In the genomic region with DNA sequence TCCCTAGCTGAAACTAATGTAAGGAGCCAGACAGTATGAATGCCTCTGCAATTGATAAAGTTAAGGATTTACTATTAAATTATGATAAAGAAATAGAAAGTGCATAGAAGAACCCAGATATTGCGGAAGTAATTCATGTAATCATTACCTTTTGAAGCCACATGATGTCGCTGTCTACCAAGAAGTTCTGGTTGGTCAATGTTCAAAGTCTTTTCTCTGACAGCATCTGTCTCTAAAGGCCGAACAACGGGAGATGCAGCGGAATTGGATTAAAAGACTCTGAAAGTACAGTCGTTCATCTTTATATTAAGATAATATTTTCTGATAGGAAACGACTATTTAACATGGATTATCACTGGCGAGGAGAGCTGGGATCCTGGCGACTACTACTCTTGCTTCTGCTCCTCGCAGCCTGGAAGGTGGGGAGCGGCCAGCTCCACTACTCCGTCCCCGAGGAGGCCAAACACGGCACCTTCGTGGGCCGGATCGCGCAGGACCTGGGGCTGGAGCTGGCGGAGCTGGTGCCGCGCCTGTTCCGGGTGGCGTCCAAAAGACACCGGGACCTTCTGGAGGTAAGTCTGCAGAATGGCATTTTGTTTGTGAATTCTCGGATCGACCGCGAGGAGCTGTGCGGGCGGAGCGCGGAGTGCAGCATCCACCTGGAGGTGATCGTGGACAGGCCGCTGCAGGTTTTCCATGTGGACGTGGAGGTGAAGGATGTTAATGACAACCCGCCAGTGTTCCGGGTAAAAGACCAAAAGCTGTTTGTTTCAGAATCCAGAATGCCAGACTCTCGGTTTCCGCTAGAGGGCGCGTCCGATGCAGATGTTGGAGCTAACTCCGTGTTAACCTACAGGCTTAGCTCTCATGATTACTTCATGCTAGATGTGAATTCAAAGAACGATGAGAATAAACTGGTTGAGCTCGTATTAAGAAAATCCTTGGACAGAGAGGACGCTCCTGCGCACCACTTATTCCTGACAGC, we compare ENCODE assay signal across 8 cellular contexts. TPM values are rescaled to one million over a fixed set of nuclear protein-coding genes. Genes with fewer than 3 reads are reported as not detected.
DNase-seq lines count a peak whose midpoint lies in the region; ATAC-seq, FAIRE-seq and TF ChIP-seq lines count a peak whose summit lies in the region.

A gene with protein sequence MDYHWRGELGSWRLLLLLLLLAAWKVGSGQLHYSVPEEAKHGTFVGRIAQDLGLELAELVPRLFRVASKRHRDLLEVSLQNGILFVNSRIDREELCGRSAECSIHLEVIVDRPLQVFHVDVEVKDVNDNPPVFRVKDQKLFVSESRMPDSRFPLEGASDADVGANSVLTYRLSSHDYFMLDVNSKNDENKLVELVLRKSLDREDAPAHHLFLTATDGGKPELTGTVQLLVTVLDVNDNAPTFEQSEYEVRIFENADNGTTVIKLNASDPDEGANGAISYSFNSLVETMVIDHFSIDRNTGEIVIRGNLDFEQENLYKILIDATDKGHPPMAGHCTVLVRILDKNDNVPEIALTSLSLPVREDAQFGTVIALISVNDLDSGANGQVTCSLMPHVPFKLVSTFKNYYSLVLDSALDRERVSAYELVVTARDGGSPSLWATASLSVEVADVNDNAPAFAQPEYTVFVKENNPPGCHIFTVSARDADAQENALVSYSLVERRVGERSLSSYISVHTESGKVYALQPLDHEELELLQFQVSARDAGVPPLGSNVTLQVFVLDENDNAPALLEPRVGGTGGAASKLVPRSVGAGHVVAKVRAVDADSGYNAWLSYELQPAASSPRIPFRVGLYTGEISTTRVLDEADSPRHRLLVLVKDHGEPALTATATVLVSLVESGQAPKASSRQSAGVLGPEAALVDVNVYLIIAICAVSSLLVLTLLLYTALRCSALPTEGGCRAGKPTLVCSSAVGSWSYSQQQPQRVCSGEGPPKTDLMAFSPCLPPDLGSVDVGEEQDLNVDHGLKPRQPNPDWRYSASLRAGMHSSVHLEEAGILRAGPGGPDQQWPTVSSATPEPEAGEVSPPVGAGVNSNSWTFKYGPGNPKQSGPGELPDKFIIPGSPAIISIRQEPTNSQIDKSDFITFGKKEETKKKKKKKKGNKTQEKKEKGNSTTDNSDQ (plus strand): TSS at position 210 of the 985 bp plus-strand sequence. CDS start 135 bp downstream, at position 345.

- H3K14ac ChIP-seq in H9 (ENCODE audit: insufficient read depth, low read length) = no peak within 1 kb of the TSS

- TF ChIP-seq CTCF in AG09319 (IDR thresholded peaks at IDR 0.05; ENCODE audit: low read depth, low read length) = peak; percentile 26
- peak; percentile 68 for TF ChIP-seq CTCF in H9 (conservative IDR thresholded peaks at IDR 0.05)
- TF ChIP-seq CTCF in PC-9 (conservative IDR thresholded peaks at IDR 0.05) = peak; percentile 43

- H2BK15ac ChIP-seq in H9 (ENCODE audit: low read depth, low read length) = no peak within 1 kb of the TSS

- H3K4me1 Mint-ChIP-seq in H9 = 0 out of 4 replicates have a peak, but pooled peaks cover 0 to 2% of the 10 kb centered on the region in 2 experiments
- no peaks in the 10 kb centered on the region for H3K4me1 Mint-ChIP-seq in activated T-helper 17 cell treated with anti-CD3 and anti-CD28 coated beads, Interleukin-2, amount 50 U/mL, for 72 hours

- DNase-seq in AG09319 (ENCODE audit: extremely low read depth, low read depth) (no peak), H9 (peak; percentile 66), PC-9 (peak in 1 of 2 experiments; percentile 13), frontal cortex (ENCODE audit: low spot score in 2 of 2) (peak in 1 of 2 donors; percentile 69), GM19239 (ENCODE audit: insufficient read length, low spot score) (no peak)

- intact Hi-C loops in PC-9 (cut with micrococcal nuclease; ENCODE audit: unreplicated experiment) = loop anchor here (1.0 kb wide), 1 partner anchor 200 kb away; no protein-coding TSS in a partner anchor

- H3K9me3 Mint-ChIP-seq in H9 = peaks cover 2 to 5% of the 10 kb centered on the region in 2 experiments; a peak in 3 of 5 replicates
- H3K9me3 Mint-ChIP-seq in activated T-helper 17 cell treated with anti-CD3 and anti-CD28 coated beads, Interleukin-2, amount 50 U/mL, for 72 hours = peaks cover 4% of the 10 kb centered on the region

- H3K79me1 ChIP-seq in H9 (ENCODE audit: insufficient read depth, low read depth, low read length, poor library complexity, severe bottlenecking) = no peaks in the 10 kb centered on the region

- H3K4me2 ChIP-seq in H9 (ENCODE audit: insufficient read depth, insufficient read length, low read length) (no peak within 1 kb of the TSS), PC-9 (no peak within 1 kb of the TSS)

- no peak within 1 kb of the TSS for H4K8ac ChIP-seq in H9 (replicated peaks; ENCODE audit: insufficient read length, low read depth, low read length)

- no peak within 1 kb of the TSS for H3K9ac ChIP-seq in H9 (ENCODE audit: extremely low read depth, insufficient read length, low read length)

- no peak within 1 kb of the TSS for H2BK20ac ChIP-seq in H9 (ENCODE audit: low read depth, low read length, poor library complexity, severe bottlenecking)

- no peak within 1 kb of the TSS for H4K5ac ChIP-seq in H9 (ENCODE audit: insufficient read length, low read depth, low read length)

- no peak within 1 kb of the TSS for H3K56ac ChIP-seq in H9 (ENCODE audit: insufficient read length, low read depth, low read length)

- H3K18ac ChIP-seq in H9 (ENCODE audit: insufficient read length, low read depth, low read length) = no peak within 1 kb of the TSS

- POLR2A ChIA-PET in PC-9 (lab: Charles Lee; ENCODE audit: unreplicated experiment) = no interaction called here

- H4K91ac ChIP-seq in H9 (ENCODE audit: insufficient read length, low read depth, low read length) = no peak within 1 kb of the TSS

- H3K23ac ChIP-seq in H9 (ENCODE audit: insufficient read length, low read depth, low read length) = no peak within 1 kb of the TSS

- no peaks in the 10 kb centered on the region for H3K9me3 ChIP-seq in H9 (ENCODE audit: control insufficient read depth, low read depth, low read length)
- no peaks in the 10 kb centered on the region for H3K9me3 ChIP-seq in PC-9 (ENCODE audit: insufficient read depth, low read depth)

- H3K27ac ChIP-seq in H9 (ENCODE audit: insufficient read length, low read depth, low read length) (no peak within 1 kb of the TSS), PC-9 (no peak within 1 kb of the TSS)

- H2BK120ac ChIP-seq in H9 (ENCODE audit: low read depth, low read length, poor library complexity, severe bottlenecking) = no peak within 1 kb of the TSS

- no peaks in the 10 kb centered on the region for H3K79me2 ChIP-seq in H9 (ENCODE audit: insufficient read depth, low read length)
- H3K79me2 ChIP-seq in PC-9 (ENCODE audit: low read depth) = no peaks in the 10 kb centered on the region

- BruUV-seq in PC-9 (replicated peaks; lab: Mats Ljungman, UMichigan) = no TSS peak

- peaks cover 4 to 18% (median 8%) of the 10 kb centered on the region in 3 experiments; a peak in 5 of 7 replicates for H3K36me3 Mint-ChIP-seq in H9 (ENCODE audit: insufficient read depth in 1 of 3, low read depth in 3 of 3)
- H3K36me3 Mint-ChIP-seq in activated T-helper 17 cell treated with anti-CD3 and anti-CD28 coated beads, Interleukin-2, amount 50 U/mL, for 72 hours (ENCODE audit: low read depth) = no peaks in the 10 kb centered on the region

- CTCF ChIA-PET in PC-9 (lab: Charles Lee) = interaction anchor here (0.8 to 1.0 kb wide), 2 partner anchors 13 to 199 kb away, joined by 3 to 4 read pairs; partner anchors contain the start of gene PCDHA6

- no peaks in the 10 kb centered on the region for H3K23me2 ChIP-seq in H9 (ENCODE audit: insufficient read length, low read depth, low read length, poor library complexity, severe bottlenecking)

- no peak within 1 kb of the TSS for H3K27ac Mint-ChIP-seq in H9
- no peak within 1 kb of the TSS for H3K27ac Mint-ChIP-seq in activated T-helper 17 cell treated with anti-CD3 and anti-CD28 coated beads, Interleukin-2, amount 50 U/mL, for 72 hours

- H3K27me3 Mint-ChIP-seq in H9 (ENCODE audit: low read depth) = no peaks in the 10 kb centered on the region; the same call in 1 of the 2 replicates
- H3K27me3 Mint-ChIP-seq in activated T-helper 17 cell treated with anti-CD3 and anti-CD28 coated beads, Interleukin-2, amount 50 U/mL, for 72 hours = peaks cover 15% of the 10 kb centered on the region

- no peak within 1 kb of the TSS for H2AFZ ChIP-seq in H9 (ENCODE audit: low read length)
- no peak within 1 kb of the TSS for H2AFZ ChIP-seq in PC-9

- H3K36me3 ChIP-seq in PC-9 (ENCODE audit: low read depth) = no peaks in the 10 kb centered on the region

- no peak within 1 kb of the TSS for H3K4me3 ChIP-seq in PC-9

- no peak within 1 kb of the TSS for H3T11ph ChIP-seq in H9 (ENCODE audit: low read length)

- FAIRE-seq in frontal cortex (lab: Jason Lieb, UNC) = peak; percentile 72
- FAIRE-seq in GM19239 (lab: Jason Lieb, UNC) = no peak

- no peaks in the 10 kb centered on the region for H3K27me3 ChIP-seq in H9 (ENCODE audit: insufficient read depth, low read length)
- H3K27me3 ChIP-seq in PC-9 (ENCODE audit: insufficient read depth, low read depth) = no peaks in the 10 kb centered on the region

- WGBS in H9 (ENCODE audit: extremely low coverage, insufficient read length, low lambda C conversion rate) = no CpG with 5 or more reads among the region's 47 CpGs

- no peaks in the 10 kb centered on the region for H3K9me2 ChIP-seq in PC-9 (ENCODE audit: insufficient read depth)

- no peaks in the 10 kb centered on the region for H3F3A ChIP-seq in PC-9 (ENCODE audit: insufficient read depth, low read depth)

- H2BK5ac ChIP-seq in H9 (ENCODE audit: insufficient read length, low read length) = no peak within 1 kb of the TSS

- H3K4me3 Mint-ChIP-seq in H9 = peak within 1 kb of the TSS in 1 of 2 experiments; percentile 17; a peak in 1 of 5 replicates
- H3K4me3 Mint-ChIP-seq in activated T-helper 17 cell treated with anti-CD3 and anti-CD28 coated beads, Interleukin-2, amount 50 U/mL, for 72 hours = no peak within 1 kb of the TSS

- H3K4me1 ChIP-seq in H9 (ENCODE audit: insufficient read depth, low read length) (no peaks in the 10 kb centered on the region), PC-9 (replicated peaks; ENCODE audit: insufficient read depth) (no peaks in the 10 kb centered on the region)

- H2BK12ac ChIP-seq in H9 (ENCODE audit: insufficient read length, low read depth, low read length) = no peak within 1 kb of the TSS

- ATAC-seq in HG03439 (IDR thresholded peaks at IDR 0.05; ENCODE audit: unreplicated experiment) = no peak
- ATAC-seq in activated T-helper 17 cell treated with anti-CD3 and anti-CD28 coated beads, Interleukin-2, amount 50 U/mL, for 72 hours (replicated peaks) = no peak
- ATAC-seq in GM18498 (IDR thresholded peaks at IDR 0.05; ENCODE audit: unreplicated experiment) = no peak

- H3K4ac ChIP-seq in H9 (ENCODE audit: low read depth, low read length) = no peak within 1 kb of the TSS

- no peak within 1 kb of the TSS for H2AK5ac ChIP-seq in H9 (ENCODE audit: insufficient read length, low read length)

- H4K20me1 ChIP-seq in H9 (ENCODE audit: control insufficient read depth, insufficient read depth, insufficient read length) = no peaks in the 10 kb centered on the region
- H4K20me1 ChIP-seq in PC-9 (ENCODE audit: insufficient read depth) = no peaks in the 10 kb centered on the region

RNA-seq across cellular contexts. Expression of the gene that starts here (rescaled TPM):
- total RNA-seq in H9 (2021) (0.57 and 0.79 TPM in 2 replicates), PC-9 (2021) (not detected in 2 replicates), frontal cortex (8.2 TPM)
- total RNA-seq in activated T-helper 17 cell treated with anti-CD3 and anti-CD28 coated beads, Interleukin-2, amount 50 U/mL, for 72 hours = not detected

Comparison
In these comparisons a context has a peak if more than half of its experiments do, and no peak if none do; other contexts are left out.
1. Peak in DNase-seq in H9; RNA of the gene not detected or under 1 TPM.